Comparison of ENCODE assay signal across 6 cellular contexts in the genomic region with DNA sequence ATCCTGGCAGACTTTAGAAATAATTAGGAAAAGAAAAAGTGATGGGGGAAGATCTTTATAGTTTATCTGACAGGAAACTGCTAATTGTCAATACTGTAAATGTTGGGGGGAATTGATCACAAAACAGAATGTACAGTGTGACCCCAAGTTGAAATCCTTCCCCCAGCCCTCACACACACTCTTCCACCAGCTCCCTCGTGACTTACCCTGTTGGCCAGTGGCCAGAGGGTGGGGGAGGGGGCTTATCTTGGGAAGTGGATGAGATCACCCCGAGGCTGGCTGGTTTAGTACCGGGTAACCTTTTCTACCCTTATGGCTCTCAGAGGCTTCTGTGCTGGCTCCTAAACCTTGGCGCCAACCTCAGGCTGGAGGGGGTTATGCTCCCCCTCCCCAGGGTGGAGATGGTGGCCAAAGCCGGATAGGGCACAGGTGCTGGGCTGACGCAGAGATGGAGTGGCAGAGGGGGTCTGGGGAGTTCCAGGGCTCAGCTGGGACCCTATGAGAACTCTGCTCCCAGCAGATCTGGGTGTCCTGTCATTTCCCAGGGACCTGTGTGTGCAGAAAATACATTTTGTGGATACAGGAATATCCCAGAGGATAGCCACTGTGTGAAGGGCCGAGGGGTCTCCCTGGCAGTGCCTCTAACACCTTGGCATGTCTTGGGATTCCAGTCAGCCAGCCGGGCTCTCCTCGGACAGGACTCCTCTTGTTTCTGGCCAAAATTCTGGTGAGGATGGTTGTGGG. TPM values are rescaled to one million over a fixed set of nuclear protein-coding genes. Genes with fewer than 3 reads are reported as not detected.
DNase-seq lines count a peak whose midpoint lies in the region; ATAC-seq and TF ChIP-seq lines count a peak whose summit lies in the region.

No MANE protein-coding gene starts in this region.

- H2AK5ac ChIP-seq in neuronal stem cell (ENCODE audit: low read depth, low read length): peak overlapping the region; percentile 5

- H2BK120ac ChIP-seq in neuronal stem cell (ENCODE audit: low read depth, low read length): no peak overlapping the region

- WGBS in neuronal stem cell (ENCODE audit: extremely low coverage in 2 of 2, insufficient read length in 2 of 2, insufficient replicate concordance in 1 of 2), 2 donors: no CpG with 5 or more reads among the region's 9 CpGs

- TF ChIP-seq CTCF in breast epithelium (IDR thresholded peaks at IDR 0.05): no peak

- H2BK12ac ChIP-seq in neuronal stem cell (ENCODE audit: low read length): no peak overlapping the region

- H3K23ac ChIP-seq in neuronal stem cell (ENCODE audit: low read depth, low read length, poor library complexity): no peak overlapping the region

- H3K27me3 ChIP-seq in breast epithelium (no peaks in the 10 kb centered on the region), neuronal stem cell (ENCODE audit: control insufficient read depth in 3 of 3, insufficient read depth in 3 of 3, low read depth in 1 of 3, low read length in 3 of 3) (peaks cover 0 to 22% (median 0%) of the 10 kb centered on the region in 3 experiments)

- no peak overlapping the region for H3K14ac ChIP-seq in neuronal stem cell (ENCODE audit: low read length)

- peak; percentile 15 for DNase-seq in HS-5 (ENCODE audit: low read depth)
- DNase-seq in breast epithelium (ENCODE audit: low spot score in 2 of 2): peak in 1 of 2 donors; percentile 28
- DNase-seq in neuronal stem cell (ENCODE audit: low spot score): no peak
- DNase-seq in germinal center (ENCODE audit: low spot score): no peak

- no peak overlapping the region for H3K4ac ChIP-seq in neuronal stem cell (ENCODE audit: low read length)

- H3K36me3 ChIP-seq in breast epithelium (no peaks in the 10 kb centered on the region), neuronal stem cell (replicated peaks in 1 of 2; ENCODE audit: control insufficient read depth in 2 of 2, insufficient read depth in 2 of 2, low read length in 2 of 2) (no peaks in the 10 kb centered on the region)

- H3K4me3 ChIP-seq in breast epithelium: no peak overlapping the region
- no peak overlapping the region for H3K4me3 ChIP-seq in neuronal stem cell (ENCODE audit: low read length in 2 of 2)

- no peak overlapping the region for H3K9ac ChIP-seq in neuronal stem cell (ENCODE audit: low read depth, low read length, poor library complexity)

- no peak for ATAC-seq in HG02938 (IDR thresholded peaks at IDR 0.05; ENCODE audit: unreplicated experiment)
- ATAC-seq in HG02973 (IDR thresholded peaks at IDR 0.05; ENCODE audit: unreplicated experiment): no peak

- no peaks in the 10 kb centered on the region for H3K4me1 ChIP-seq in breast epithelium
- peaks cover 6 to 20% of the 10 kb centered on the region in 2 donors for H3K4me1 ChIP-seq in neuronal stem cell (ENCODE audit: control insufficient read depth in 2 of 2, insufficient read depth in 1 of 2, low read depth in 1 of 2, low read length in 2 of 2)

- no peak overlapping the region for H4K8ac ChIP-seq in neuronal stem cell (ENCODE audit: low read depth, low read length)

- TF ChIP-seq POLR2A in breast epithelium (IDR thresholded peaks at IDR 0.05): no peak

- no peak overlapping the region for H4K91ac ChIP-seq in neuronal stem cell (ENCODE audit: low read depth, low read length, poor library complexity)

- peak overlapping the region; percentile 87 for H2AFZ ChIP-seq in neuronal stem cell (ENCODE audit: low read length)

- no peaks in the 10 kb centered on the region for H3K79me1 ChIP-seq in neuronal stem cell (ENCODE audit: low read depth, low read length)

- no peak overlapping the region for H2BK15ac ChIP-seq in neuronal stem cell (ENCODE audit: low read length)

- H3K27ac ChIP-seq in breast epithelium (peak overlapping the region; percentile 68 to 84), neuronal stem cell (replicated peaks; ENCODE audit: low read length) (no peak overlapping the region)

- no peak overlapping the region for H2BK5ac ChIP-seq in neuronal stem cell (ENCODE audit: low read length)

- H3K4me2 ChIP-seq in neuronal stem cell (ENCODE audit: insufficient read depth, low read length, poor library complexity, severe bottlenecking): no peak overlapping the region

- no peak overlapping the region for H3K18ac ChIP-seq in neuronal stem cell (ENCODE audit: low read length)

- H3K9me3 ChIP-seq in breast epithelium: no peaks in the 10 kb centered on the region
- H3K9me3 ChIP-seq in neuronal stem cell (replicated peaks in 1 of 2; ENCODE audit: control insufficient read depth in 2 of 2, insufficient read depth in 1 of 2, low read depth in 1 of 2, low read length in 2 of 2): no peaks in the 10 kb centered on the region

- intact Hi-C loops in breast epithelium (cut with DNase I; ENCODE audit: low total_unique reads): loop anchor here (5.0 kb wide), 1 partner anchor 382 kb away; no protein-coding TSS in a partner anchor

RNA-seq across cellular contexts. Expression of gene CDH16, which starts 18.6 kb away (rescaled TPM):
- not detected for total RNA-seq in breast epithelium
- not detected for polyA plus RNA-seq in neuronal stem cell (2013, experiment 1 of 2)
- polyA plus RNA-seq in neuronal stem cell (2013, experiment 2 of 2): not detected

RNA-seq across cellular contexts. Expression of gene PDP2, which starts 19.8 kb away (rescaled TPM):
- 10 to 100 TPM in 1 of 3 donors, 1 to 10 TPM in 2; 8.8 to 18.6 (median 9.4) TPM for total RNA-seq in breast epithelium
- 8.3 TPM for polyA plus RNA-seq in neuronal stem cell (2013, experiment 1 of 2)
- 8.8 TPM for polyA plus RNA-seq in neuronal stem cell (2013, experiment 2 of 2)

RNA-seq across cellular contexts. Expression of gene RRAD, which starts 25.2 kb away (rescaled TPM):
- total RNA-seq in breast epithelium: 10 to 100 TPM in 1 of 3 donors, 1 to 10 TPM in 2; 7.7 to 11.1 (median 8.0) TPM
- polyA plus RNA-seq in neuronal stem cell (2013, experiment 1 of 2): 0.32 TPM
- 0.30 TPM for polyA plus RNA-seq in neuronal stem cell (2013, experiment 2 of 2)

RNA-seq across cellular contexts. Expression of gene CIAO2B, which starts 34.1 kb away (rescaled TPM):
- total RNA-seq in breast epithelium: 10 to 100 TPM; 45.7 to 77.3 (median 65.4) TPM
- polyA plus RNA-seq in neuronal stem cell (2013, experiment 1 of 2): 93.4 TPM
- polyA plus RNA-seq in neuronal stem cell (2013, experiment 2 of 2): 91.2 TPM

RNA-seq across cellular contexts. Expression of gene CES2, which starts 35.2 kb away (rescaled TPM):
- total RNA-seq in breast epithelium: 10 to 100 TPM; 25.9 to 33.1 (median 31.9) TPM
- 14.6 TPM for polyA plus RNA-seq in neuronal stem cell (2013, experiment 1 of 2)
- 15.0 TPM for polyA plus RNA-seq in neuronal stem cell (2013, experiment 2 of 2)
